Comparison of ENCODE assay signal across 8 cellular contexts in the genomic region with DNA sequence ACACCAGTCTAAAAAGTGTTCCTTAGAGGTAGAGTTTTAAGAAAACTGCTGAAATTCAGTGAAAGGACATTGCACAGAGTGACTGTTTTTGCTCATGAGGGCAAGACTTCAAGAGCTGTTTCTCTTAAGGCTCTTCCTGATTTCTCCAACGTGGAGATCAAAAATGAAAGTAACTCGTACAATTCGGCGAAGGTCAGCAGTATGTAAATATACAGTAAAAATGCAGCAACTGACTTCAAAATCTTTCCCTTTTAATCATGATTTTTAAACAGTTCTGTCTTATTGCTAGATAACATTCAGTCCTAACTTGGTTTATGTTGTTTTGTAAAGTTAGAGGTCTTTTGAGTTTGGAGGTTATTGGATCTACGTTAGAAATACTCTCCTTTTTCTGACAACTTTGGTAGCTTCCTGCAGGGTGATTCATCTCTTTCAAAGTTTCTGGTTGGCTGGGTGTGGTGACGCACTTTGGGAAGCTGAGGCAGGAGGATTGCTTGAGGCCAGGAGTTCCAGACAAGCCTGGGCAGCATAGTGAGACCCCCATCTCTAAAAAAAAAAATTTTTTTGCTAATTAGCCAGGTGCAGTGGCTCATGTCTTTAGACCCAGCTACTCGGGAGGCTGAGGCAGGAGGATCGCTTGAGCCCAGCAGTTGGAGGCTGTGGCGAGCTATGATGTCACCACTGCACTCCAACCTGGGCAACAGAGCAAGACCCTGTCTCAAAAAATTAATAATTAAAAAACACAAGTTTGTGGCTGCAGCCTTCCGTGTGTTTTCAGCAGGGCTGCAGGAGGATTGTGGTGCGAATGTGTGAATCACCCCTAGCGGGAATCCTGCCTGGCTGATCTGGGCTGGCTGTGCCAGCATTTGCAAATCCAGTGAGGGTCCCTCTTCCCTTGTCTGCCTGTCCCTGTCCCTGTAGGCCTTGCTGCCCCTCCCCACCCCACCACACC. TPM values are rescaled to one million over a fixed set of nuclear protein-coding genes. Genes with fewer than 3 reads are reported as not detected.
DNase-seq lines count a peak whose midpoint lies in the region; ATAC-seq and TF ChIP-seq lines count a peak whose summit lies in the region.

No MANE protein-coding gene starts in this region.

- H3K27me3 Mint-ChIP-seq in effector memory CD8-positive, alpha-beta T cell: no peaks in the 10 kb centered on the region
- no peaks in the 10 kb centered on the region for H3K27me3 Mint-ChIP-seq in natural killer cell (ENCODE audit: low read depth in 2 of 2)

- no peak for ATAC-seq in effector memory CD8-positive, alpha-beta T cell (replicated peaks)
- peak; percentile 26 to 55 (median 48) for ATAC-seq in natural killer cell

- no peak overlapping the region for H3K4me3 ChIP-seq in lower leg skin (ENCODE audit: low read depth, poor library complexity, severe bottlenecking)
- H3K4me3 ChIP-seq in MG63: no peak overlapping the region

- peak overlapping the region; percentile 89 to 90 for H3K4me3 Mint-ChIP-seq in effector memory CD8-positive, alpha-beta T cell
- peak overlapping the region; percentile 90 for H3K4me3 Mint-ChIP-seq in natural killer cell

- TF ChIP-seq CTCF in natural killer cell (IDR thresholded peaks at IDR 0.05) (no peak), lower leg skin (IDR thresholded peaks at IDR 0.05) (no peak)

- H3K9me3 ChIP-seq in MG63: no peaks in the 10 kb centered on the region

- intact Hi-C loops in natural killer cell (cut with micrococcal nuclease) (loop anchor here (1.0 to 2.0 kb wide), 3 partner anchors 21 to 62 kb away; a partner anchor contains a TSS), lower leg skin (cut with DNase I; ENCODE audit: low total_unique reads) (no loop called here)

- peaks cover 42 to 62% of the 10 kb centered on the region in 2 donors for H3K4me1 Mint-ChIP-seq in effector memory CD8-positive, alpha-beta T cell (ENCODE audit: low read depth in 2 of 2)
- H3K4me1 Mint-ChIP-seq in natural killer cell: peaks cover 65 to 66% of the 10 kb centered on the region in 2 donors

- no peaks in the 10 kb centered on the region for H3K27me3 ChIP-seq in MG63

- H3K36me3 ChIP-seq in MG63: peaks cover 62% of the 10 kb centered on the region

- 42 to 45% methylated on average over 12 of the region's 12 CpGs for WGBS in lower leg skin, 2 donors

- no peaks in the 10 kb centered on the region for H3K9me3 Mint-ChIP-seq in effector memory CD8-positive, alpha-beta T cell
- no peaks in the 10 kb centered on the region for H3K9me3 Mint-ChIP-seq in natural killer cell

- DNase-seq in stimulated activated naive CD4-positive, alpha-beta T cell (lab: John Stamatoyannopoulos, UW): peak in 5 of 6 experiments; percentile 10 to 33 (median 24)
- no peak for DNase-seq in stimulated activated naive CD4-positive, alpha-beta T cell treated with Interleukin-2 at 50 U/mL for 16 hours (lab: John Stamatoyannopoulos, UW)
- DNase-seq in SW480 (ENCODE audit: low spot score) (peak; percentile 25), natural killer cell (peak; percentile 30), lower leg skin (ENCODE audit: low spot score in 2 of 2) (no peak), NCI-H2107 treated with DMSO at 0.1 percent for 48 hours (lab: John Stamatoyannopoulos, UW; ENCODE audit: unreplicated experiment) (no peak), MG63 (no peak)
- DNase-seq in effector memory CD8-positive, alpha-beta T cell: no peak

- no peak for TF ChIP-seq POLR2A in lower leg skin (IDR thresholded peaks at IDR 0.05)

- H3K27ac Mint-ChIP-seq in effector memory CD8-positive, alpha-beta T cell: peak overlapping the region; percentile 96 to 97
- H3K27ac Mint-ChIP-seq in natural killer cell: peak overlapping the region; percentile 93 to 95

- H3K36me3 Mint-ChIP-seq in effector memory CD8-positive, alpha-beta T cell (ENCODE audit: insufficient read depth): peaks cover 42% of the 10 kb centered on the region
- H3K36me3 Mint-ChIP-seq in natural killer cell: no peaks in the 10 kb centered on the region

RNA-seq across cellular contexts. Expression of a gene that starts 29.2 kb away (rescaled TPM):
- 100 to 1,000 TPM; 140 to 156 (median 143) TPM for total RNA-seq in natural killer cell
- 10 to 100 TPM; 43.1 to 87.4 (median 61.3) TPM for total RNA-seq in lower leg skin
- total RNA-seq in MG63 (2014; rRNA removed; shearing (Covaris generic); ENCODE audit: low replicate concordance): 23.0 and 38.2 TPM in 2 replicates

Comparison
In these comparisons a context has a peak if more than half of its experiments do, and no peak if none do; other contexts are left out.
1. DNase-seq: peak in stimulated activated naive CD4-positive, alpha-beta T cell (5 of 6), SW480 (single experiment) and natural killer cell (single experiment); none in stimulated activated naive CD4-positive, alpha-beta T cell treated with Interleukin-2 at 50 U/mL for 16 hours (single experiment), effector memory CD8-positive, alpha-beta T cell (0 of 3), lower leg skin (0 of 2), NCI-H2107 treated with DMSO at 0.1 percent for 48 hours (single experiment) and MG63 (single experiment).